In the genomic region with DNA sequence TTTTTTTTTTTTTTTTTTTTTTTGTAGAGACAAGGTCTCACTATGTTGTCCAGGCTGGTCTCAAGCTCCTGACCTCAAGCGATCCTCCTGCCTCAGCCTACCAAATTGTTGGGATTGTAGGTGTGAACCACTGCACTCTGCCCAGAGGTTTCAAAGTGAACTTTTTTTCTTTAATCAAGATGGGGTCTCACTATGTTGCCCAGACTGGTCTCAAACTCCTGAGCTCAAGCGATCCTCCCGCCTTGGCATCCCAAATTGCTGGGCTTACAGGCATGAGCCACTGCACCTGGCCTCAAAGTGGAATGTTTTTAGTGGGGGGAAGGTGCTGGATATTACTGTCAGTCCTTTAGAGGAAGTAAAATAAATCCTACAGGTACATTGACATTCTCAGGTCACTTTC, we compare ENCODE assay signal across 19 cellular contexts. TPM values are rescaled to one million over a fixed set of nuclear protein-coding genes. Genes with fewer than 3 reads are reported as not detected.
"Had no signal": no experiment of that assay in that cellular context is flagged by ENCODE, and none has a peak within 500 bp of the region (broad histone marks: within the 10 kb centered on the region; RNA-seq: fewer than 3 reads in every experiment).

No MANE protein-coding gene starts in this region.

- H3K4me3 ChIP-seq: coronary artery, dorsolateral prefrontal cortex, pancreas, prostate gland, tibial nerve had no signal

- H3K27ac ChIP-seq: coronary artery, dorsolateral prefrontal cortex, tibial nerve had no signal

- H3K27me3 ChIP-seq: dorsolateral prefrontal cortex, pancreas, tibial nerve had no signal

- H3K4me1 ChIP-seq: tibial nerve had no signal

- H3K4me3 Mint-ChIP-seq: activated B cell treated with CpG ODN at 0.5 μM for 24 hours; activated CD4-positive, alpha-beta T cell treated with anti-CD3 and anti-CD28 coated beads for 36 hours; activated CD8-positive, alpha-beta memory T cell treated with anti-CD3 and anti-CD28 coated beads, Interleukin-2, amount 10 ng/mL, durations not matched to agents 7 days and 5 days; activated CD8-positive, alpha-beta T cell treated with anti-CD3 and anti-CD28 coated beads, Interleukin-2, amount 10 ng/mL, durations not matched to agents 7 days and 5 days; activated naive CD8-positive, alpha-beta T cell; naive thymus-derived CD8-positive, alpha-beta T cell; neural crest cell had no signal

- H3K27ac Mint-ChIP-seq: activated B cell treated with CpG ODN at 0.5 μM for 24 hours; activated CD4-positive, alpha-beta T cell treated with anti-CD3 and anti-CD28 coated beads for 36 hours; activated CD8-positive, alpha-beta T cell treated with anti-CD3 and anti-CD28 coated beads, Interleukin-2, amount 10 ng/mL, durations not matched to agents 7 days and 5 days; activated naive CD8-positive, alpha-beta T cell; naive thymus-derived CD8-positive, alpha-beta T cell had no signal

- H3K9me3 Mint-ChIP-seq: activated B cell treated with CpG ODN at 0.5 μM for 24 hours; naive thymus-derived CD8-positive, alpha-beta T cell; neural crest cell had no signal

- H3K27me3 Mint-ChIP-seq: activated B cell treated with CpG ODN at 0.5 μM for 24 hours; activated CD4-positive, alpha-beta T cell treated with anti-CD3 and anti-CD28 coated beads for 36 hours; activated CD8-positive, alpha-beta memory T cell treated with anti-CD3 and anti-CD28 coated beads, Interleukin-2, amount 10 ng/mL, durations not matched to agents 7 days and 5 days; activated naive CD8-positive, alpha-beta T cell had no signal

- H3K9me3 ChIP-seq: pancreas, prostate gland had no signal

- H3K4me1 Mint-ChIP-seq: neural crest cell had no signal

- DNase-seq: activated B cell treated with CpG ODN at 0.5 μM for 24 hours; activated effector memory CD4-positive, alpha-beta T cell treated with Interleukin-2 at 50 U/mL for 16 hours; anterior cingulate cortex; cerebellar nuclear complex; dorsolateral prefrontal cortex; effector memory CD4-positive, alpha-beta T cell; erythroblast; naive thymus-derived CD8-positive, alpha-beta T cell; nucleus accumbens; stimulated activated naive CD4-positive, alpha-beta T cell had no signal

- H3K36me3 Mint-ChIP-seq: activated CD8-positive, alpha-beta memory T cell treated with anti-CD3 and anti-CD28 coated beads, Interleukin-2, amount 10 ng/mL, durations not matched to agents 7 days and 5 days; activated naive CD8-positive, alpha-beta T cell; naive thymus-derived CD8-positive, alpha-beta T cell had no signal

- H3K36me3 ChIP-seq: pancreas, prostate gland, tibial nerve had no signal

- ATAC-seq: naive thymus-derived CD8-positive, alpha-beta T cell had no signal

RNA-seq across cellular contexts. Expression of gene MYH11, which starts 43.5 kb away (rescaled TPM):
- total RNA-seq: activated CD4-positive, alpha-beta T cell treated with anti-CD3 and anti-CD28 coated beads for 36 hours; activated CD8-positive, alpha-beta T cell treated with anti-CD3 and anti-CD28 coated beads, Interleukin-2, amount 10 ng/mL, durations not matched to agents 7 days and 5 days; naive thymus-derived CD8-positive, alpha-beta T cell had no signal
